1 cellular context compared by ENCODE assay signal in genomic region chr15:90340345-90340744, GRCh38.
TF ChIP-seq lines count a peak whose summit lies in the region.

No MANE protein-coding gene starts in this region.

TF ChIP-seq in HepG2, 621 proteins besides CTCF, POLR2A, EP300 and RAD21:
- peak; percentile 69; the same call in 1 of the 2 replicates for TF ChIP-seq ZSCAN25 (CRISPR knock-in tag; IDR thresholded peaks at IDR 0.05)
- no peak for TF ChIP-seq SOX13 (IDR thresholded peaks at IDR 0.05)
- TF ChIP-seq SOX13 (CRISPR knock-in tag; conservative IDR thresholded peaks at IDR 0.05 in 1 of 2, IDR thresholded peaks at IDR 0.05 in 1 of 2) = no peak
- TF ChIP-seq ZNF792 (CRISPR knock-in tag; IDR thresholded peaks at IDR 0.05) = no peak
- no peak for TF ChIP-seq NFYC (CRISPR knock-in tag; IDR thresholded peaks at IDR 0.05)
- peak; percentile 100 for TF ChIP-seq ZNF772 (CRISPR knock-in tag; IDR thresholded peaks at IDR 0.05)
- TF ChIP-seq SAP130 (CRISPR knock-in tag; IDR thresholded peaks at IDR 0.05; ENCODE audit: low read depth) = 0 out of 2 replicates have a peak, but pooled peaks have one; percentile 14
- TF ChIP-seq YY1 (IDR thresholded peaks at IDR 0.05; ENCODE audit: insufficient read depth, insufficient replicate concordance, low read depth, low read length) = no peak
- TF ChIP-seq STAG1 (CRISPR knock-in tag; IDR thresholded peaks at IDR 0.05) = peak; percentile 48
- TF ChIP-seq MYNN (CRISPR knock-in tag; IDR thresholded peaks at IDR 0.05; ENCODE audit: low read depth) = no peak
- no peak for TF ChIP-seq KMT2A (CRISPR knock-in tag; IDR thresholded peaks at IDR 0.05)
- peak; percentile 98 for TF ChIP-seq ZNF770 (CRISPR knock-in tag; IDR thresholded peaks at IDR 0.05)
- TF ChIP-seq KIAA2018 (CRISPR knock-in tag; IDR thresholded peaks at IDR 0.05; ENCODE audit: borderline replicate concordance) = no peak
- TF ChIP-seq ZSCAN5A (CRISPR knock-in tag; IDR thresholded peaks at IDR 0.05; ENCODE audit: borderline replicate concordance) = no peak
- TF ChIP-seq XRCC5 (optimal IDR thresholded peaks at IDR 0.05; ENCODE audit: low read length) = peak; percentile 18
